22 cellular contexts compared by ENCODE assay signal in the genomic region with DNA sequence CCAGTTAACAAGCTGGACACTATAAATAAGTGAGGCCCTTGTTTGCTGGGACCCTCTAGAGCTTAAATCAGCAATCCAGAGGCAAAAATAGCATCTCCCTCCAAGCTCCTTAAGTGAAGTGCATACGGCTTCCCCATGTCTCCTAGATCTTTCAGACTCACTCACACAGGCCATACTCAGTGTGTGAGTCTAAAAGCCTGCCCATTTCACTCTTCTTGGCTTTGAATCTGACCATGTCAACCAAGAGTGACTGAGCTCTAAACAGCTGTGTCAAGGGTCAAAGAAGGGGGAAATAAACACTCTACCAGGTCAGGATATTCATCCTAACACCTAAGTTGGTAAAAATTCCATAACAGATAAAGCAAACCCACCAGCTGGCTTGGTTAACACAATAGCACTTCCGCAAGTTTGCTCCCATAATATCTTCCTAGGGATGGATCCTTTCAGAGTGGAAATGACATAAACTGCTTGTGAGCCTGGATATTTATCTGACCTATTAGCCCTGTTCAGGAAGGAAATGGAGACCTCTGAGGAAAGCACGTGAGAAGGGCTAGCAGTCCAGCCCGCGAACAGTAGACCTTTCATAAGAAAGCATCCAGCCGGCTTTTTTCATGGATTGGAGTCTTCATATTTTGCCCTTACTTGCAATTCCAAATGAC.
"Had no signal": no experiment of that assay in that cellular context is flagged by ENCODE, and none has a peak within 500 bp of the region (broad histone marks: within the 10 kb centered on the region; RNA-seq: fewer than 3 reads in every experiment).

No MANE protein-coding gene starts in this region.

- DNase-seq: activated CD4-positive, CD25-positive, alpha-beta regulatory T cell treated with anti-CD3 and anti-CD28 coated beads, Interleukin-2, amount 50 U/mL, for 72 hours; activated naive CD4-positive, alpha-beta T cell; anterior cingulate cortex; glutamatergic neuron; kidney glomerular epithelial cell; mucosa of descending colon; naive thymus-derived CD4-positive, alpha-beta T cell; retina; SK-N-SH; small intestine; stimulated activated CD4-positive, alpha-beta T cell treated with anti-CD3 and anti-CD28 coated beads, Interleukin-4, amount 100 ng/mL, for 4 hours; stimulated activated CD8-positive, alpha-beta memory T cell treated with anti-CD3 and anti-CD28 coated beads, Interleukin-4, amount 100 ng/mL, for 48 hours; stimulated activated naive CD8-positive, alpha-beta T cell treated with anti-CD3 and anti-CD28 coated beads, Interleukin-15, Interleukin-2, amounts not matched to agents 100 U/mL and 50 U/mL, for 24 hours; T-cell; T1000 had no signal

- H3K27ac ChIP-seq: breast epithelium, esophagus muscularis mucosa, neutrophil, suprapubic skin had no signal

- H3K79me2 ChIP-seq: parathyroid adenoma had no signal

- H3K4me2 ChIP-seq: SK-N-SH had no signal

- H3K4me1 ChIP-seq: breast epithelium, parathyroid adenoma, suprapubic skin had no signal

- H3K4me3 Mint-ChIP-seq: activated T-helper 1 cell treated with anti-CD3 and anti-CD28 coated beads, Interleukin-12 subunit alpha, Interleukin-12 subunit beta, Interleukin-2, Interleukin-4 antibody, amounts not matched to agents 30 ng/mL and 10 ng/mL and 1 ng/mL, durations not matched to agents 14 hours and 24 hours and 36 hours; naive thymus-derived CD4-positive, alpha-beta T cell; T-cell had no signal

- H2AFZ ChIP-seq: parathyroid adenoma had no signal

- H3K27me3 ChIP-seq: esophagus muscularis mucosa, neutrophil, suprapubic skin had no signal

- H3K9me3 ChIP-seq: breast epithelium, esophagus muscularis mucosa, mucosa of descending colon, neutrophil, SK-N-SH, suprapubic skin had no signal

- H3K36me3 ChIP-seq: breast epithelium, esophagus muscularis mucosa, neutrophil, suprapubic skin had no signal

- H3K27ac Mint-ChIP-seq: activated T-helper 1 cell treated with anti-CD3 and anti-CD28 coated beads, Interleukin-12 subunit alpha, Interleukin-12 subunit beta, Interleukin-2, Interleukin-4 antibody, amounts not matched to agents 30 ng/mL and 10 ng/mL and 1 ng/mL, durations not matched to agents 14 hours and 24 hours and 36 hours; naive thymus-derived CD4-positive, alpha-beta T cell; T-cell had no signal

- ATAC-seq: mucosa of descending colon; naive thymus-derived CD4-positive, alpha-beta T cell; stimulated activated naive CD8-positive, alpha-beta T cell treated with anti-CD3 and anti-CD28 coated beads, Interleukin-15, Interleukin-2, amounts not matched to agents 100 U/mL and 50 U/mL, for 24 hours; T-cell had no signal

- H3K36me3 Mint-ChIP-seq: naive thymus-derived CD4-positive, alpha-beta T cell; T-cell had no signal

- FAIRE-seq: small intestine had no signal

- H3K4me3 ChIP-seq: breast epithelium, esophagus muscularis mucosa, lung, mucosa of descending colon, suprapubic skin had no signal

- H3K9ac ChIP-seq: parathyroid adenoma, SK-N-SH had no signal

- H3K4me1 Mint-ChIP-seq: naive thymus-derived CD4-positive, alpha-beta T cell; T-cell had no signal
